In the genomic region with DNA sequence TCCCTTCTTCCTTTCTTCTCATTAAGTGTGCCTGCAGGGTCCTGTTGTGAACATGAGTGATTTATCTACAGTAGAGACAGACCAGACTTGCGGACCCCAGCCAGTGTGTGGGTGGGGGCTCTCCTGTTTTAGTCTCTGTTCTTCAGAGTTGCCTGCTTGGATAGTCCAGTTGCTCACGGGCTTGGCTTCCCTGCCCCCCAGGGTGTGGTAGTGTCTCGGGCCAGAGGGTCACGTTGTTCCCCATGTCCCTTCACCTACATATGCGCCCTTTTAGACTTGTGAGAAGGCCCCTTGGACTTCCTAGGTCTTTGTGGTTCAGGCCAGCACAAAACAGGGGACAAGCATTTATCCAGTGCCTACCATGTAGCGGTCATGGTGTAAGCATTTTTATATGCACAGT, we compare ENCODE assay signal across 23 cellular contexts.
DNase-seq lines count a peak whose midpoint lies in the region; ATAC-seq and TF ChIP-seq lines count a peak whose summit lies in the region.
"Had no signal": no experiment of that assay in that cellular context is flagged by ENCODE, and none has a peak within 500 bp of the region (broad histone marks: within the 10 kb centered on the region; RNA-seq: fewer than 3 reads in every experiment).

No MANE protein-coding gene starts in this region.

- H3K4me2 ChIP-seq in osteoblast (ENCODE audit: insufficient read depth, low read length), result no peak overlapping the region
- H3K4me2 ChIP-seq: A549, BLaER1 had no signal

- ATAC-seq in left ventricle myocardium superior (no peak), HG02763 (IDR thresholded peaks at IDR 0.05; ENCODE audit: unreplicated experiment) (no peak), HG02588 (IDR thresholded peaks at IDR 0.05; ENCODE audit: unreplicated experiment) (no peak)
- ATAC-seq: A549; stimulated activated naive CD8-positive, alpha-beta T cell treated with anti-CD3 and anti-CD28 coated beads, Interleukin-15, Interleukin-2, amounts not matched to agents 100 U/mL and 50 U/mL, for 24 hours had no signal

- H2AFZ ChIP-seq in osteoblast (ENCODE audit: low read length), result no peak overlapping the region

- H3K9me3 ChIP-seq in left ventricle myocardium inferior (replicated peaks) (no peaks in the 10 kb centered on the region), endodermal cell (ENCODE audit: control insufficient read depth, low read length) (no peaks in the 10 kb centered on the region), osteoblast (ENCODE audit: low read depth, low read length) (no peaks in the 10 kb centered on the region)
- H3K9me3 ChIP-seq: A549, BLaER1, pancreas, sigmoid colon, upper lobe of left lung had no signal

- H3K36me3 ChIP-seq in left ventricle myocardium inferior, result peaks cover 55% of the 10 kb centered on the region
- H3K36me3 ChIP-seq in endodermal cell (ENCODE audit: control insufficient read depth, insufficient read depth, low read length), result peaks cover 66% of the 10 kb centered on the region
- H3K36me3 ChIP-seq in osteoblast (ENCODE audit: insufficient read depth, low read length), result peaks cover 91% of the 10 kb centered on the region

- H3K4me1 ChIP-seq in left ventricle myocardium inferior (peaks cover 54% of the 10 kb centered on the region), endodermal cell (ENCODE audit: control insufficient read depth, insufficient read depth, low read length) (peaks cover 16% of the 10 kb centered on the region), osteoblast (ENCODE audit: insufficient read depth, low read length) (peaks cover 55% of the 10 kb centered on the region)

- H3K27ac ChIP-seq in left ventricle myocardium inferior (replicated peaks), result peak overlapping the region; percentile 71
- H3K27ac ChIP-seq in endodermal cell (ENCODE audit: low read depth, low read length), result peak overlapping the region; percentile 42
- H3K27ac ChIP-seq in osteoblast (ENCODE audit: low read depth, low read length), result peak overlapping the region; percentile 99
- H3K27ac ChIP-seq: BLaER1 had no signal

- H3K36me3 Mint-ChIP-seq in endodermal cell (ENCODE audit: low read depth), result peaks cover 17% of the 10 kb centered on the region

- H3K9me3 Mint-ChIP-seq in endodermal cell, result no peaks in the 10 kb centered on the region
- H3K9me3 Mint-ChIP-seq: naive B cell had no signal

- H3K4me1 Mint-ChIP-seq in endodermal cell, result peaks cover 20% of the 10 kb centered on the region

- WGBS in endodermal cell (ENCODE audit: insufficient coverage in 1 of 2, insufficient read length in 1 of 2), 2 experiments, result 89 to 95% methylated on average over 5 to 6 of the region's 6 CpGs

- peaks cover 82% of the 10 kb centered on the region for H3K27me3 Mint-ChIP-seq in endodermal cell (ENCODE audit: insufficient read depth)
- H3K27me3 Mint-ChIP-seq: naive B cell had no signal

- H3K79me2 ChIP-seq in osteoblast (ENCODE audit: insufficient read depth, low read length), result peaks cover 92% of the 10 kb centered on the region

- no peaks in the 10 kb centered on the region for H3K27me3 ChIP-seq in left ventricle myocardium inferior (ENCODE audit: low read depth)
- H3K27me3 ChIP-seq in endodermal cell (ENCODE audit: control insufficient read depth, insufficient read depth, low read length, poor library complexity, severe bottlenecking), result peaks cover 10% of the 10 kb centered on the region
- H3K27me3 ChIP-seq in osteoblast (ENCODE audit: insufficient read depth, low read length), result no peaks in the 10 kb centered on the region
- H3K27me3 ChIP-seq: BLaER1, pancreas, sigmoid colon, upper lobe of left lung had no signal

- TF ChIP-seq CTCF in left ventricle myocardium inferior (IDR thresholded peaks at IDR 0.05; ENCODE audit: borderline replicate concordance) (no peak), endodermal cell (conservative IDR thresholded peaks at IDR 0.05) (no peak), osteoblast (IDR thresholded peaks at IDR 0.05; ENCODE audit: extremely low read depth, low read depth, low read length) (no peak)

- no peak overlapping the region for H3K9ac ChIP-seq in endodermal cell (ENCODE audit: extremely low read depth, low read length, poor library complexity, severe bottlenecking)
- H3K9ac ChIP-seq: BLaER1 had no signal

- H3K4me3 Mint-ChIP-seq in endodermal cell, result no peak overlapping the region

- no peaks in the 10 kb centered on the region for H4K20me1 ChIP-seq in osteoblast (ENCODE audit: insufficient read depth, low read length)

- intact Hi-C loops in left ventricle myocardium inferior (cut with micrococcal nuclease), result no loop called here
- intact Hi-C loops in left ventricle myocardium superior (cut with micrococcal nuclease), result loop anchor here (10.0 kb wide), 2 partner anchors 86 to 94 kb away; a partner anchor contains a TSS

- DNase-seq in left ventricle myocardium inferior, result no peak
- no peak for DNase-seq in left ventricle myocardium superior
- DNase-seq in endodermal cell, result no peak
- DNase-seq in osteoblast (ENCODE audit: insufficient read length, low spot score, missing footprints), result no peak
- no peak for DNase-seq in activated T-cell treated with anti-CD3 and anti-CD28 coated beads, Interleukin-2, amount 50 U/mL, for 48 hours
- no peak for DNase-seq in foreskin melanocyte
- DNase-seq: activated CD4-positive, alpha-beta T cell treated with anti-CD3 and anti-CD28 coated beads for 48 hours; activated CD8-positive, alpha-beta memory T cell treated with anti-CD3 and anti-CD28 coated beads, Interleukin-2, amount 50 U/mL, for 4 hours; activated naive CD4-positive, alpha-beta T cell treated with Interleukin-2 at 50 U/mL for 16 hours; EL; H7; naive B cell; NCI-H187; NCI-H774; SHP77; stimulated activated naive CD8-positive, alpha-beta T cell treated with anti-CD3 and anti-CD28 coated beads, Interleukin-15, Interleukin-2, amounts not matched to agents 100 U/mL and 50 U/mL, for 24 hours had no signal

- H3K27ac Mint-ChIP-seq in endodermal cell, result no peak overlapping the region

- H3K4me3 ChIP-seq in left ventricle myocardium inferior, result no peak overlapping the region
- no peak overlapping the region for H3K4me3 ChIP-seq in endodermal cell (ENCODE audit: low read length)
- no peak overlapping the region for H3K4me3 ChIP-seq in osteoblast (ENCODE audit: insufficient read depth, low read length)
- H3K4me3 ChIP-seq: A549, BLaER1, pancreas, sigmoid colon, upper lobe of left lung had no signal

Comparison
In these comparisons a context has a peak if more than half of its experiments do, and no peak if none do; other contexts are left out.
1. H3K27ac ChIP-seq: peak in every context shown above with its lines; median percentile 99 in osteoblast; 71 in left ventricle myocardium inferior; 42 in endodermal cell.